Comparison of ENCODE assay signal across 9 cellular contexts in the genomic region with DNA sequence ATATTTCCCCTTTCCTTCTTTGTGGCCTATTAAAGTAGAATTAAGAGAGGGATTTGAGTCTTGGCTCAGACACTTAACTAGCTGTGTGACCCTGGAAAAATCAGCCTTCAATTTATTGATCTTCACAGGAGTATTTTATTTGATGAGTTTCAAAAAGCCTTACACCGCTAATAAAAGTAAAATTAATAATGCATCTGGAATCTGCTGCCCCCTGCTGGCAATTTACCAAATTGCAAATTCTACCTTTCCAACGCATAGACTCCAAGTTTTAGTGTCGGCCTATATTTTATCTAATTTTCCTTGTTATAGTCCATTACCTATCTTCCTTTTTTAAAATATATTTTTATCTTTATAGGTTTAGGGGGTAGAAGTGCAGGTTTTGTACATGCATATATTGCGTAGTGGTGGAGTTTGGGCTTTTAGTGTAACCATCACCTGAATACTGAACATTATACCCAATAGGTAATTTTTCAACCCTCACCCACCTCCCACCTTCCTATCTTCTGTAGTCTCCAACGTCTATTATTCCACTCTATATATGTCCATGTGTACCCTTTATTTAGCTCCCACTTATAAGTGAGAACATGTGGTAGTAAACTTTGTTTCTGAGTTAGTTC. TPM values are rescaled to one million over a fixed set of nuclear protein-coding genes. Genes with fewer than 3 reads are reported as not detected.
A peak's percentile ranks its signal among the peaks of the same experiment; 100 is the strongest.
DNase-seq lines count a peak whose midpoint lies in the region; ATAC-seq and TF ChIP-seq lines count a peak whose summit lies in the region.
"Had no signal": no experiment of that assay in that cellular context is flagged by ENCODE, and none has a peak within 500 bp of the region (broad histone marks: within the 10 kb centered on the region; RNA-seq: fewer than 3 reads in every experiment).

No MANE protein-coding gene starts in this region.

- no peak overlapping the region for H3K4me3 ChIP-seq in Karpas-422 (ENCODE audit: low read length)
- no peak overlapping the region for H3K4me3 ChIP-seq in testis

- no peaks in the 10 kb centered on the region for H3K9me3 ChIP-seq in Karpas-422 (ENCODE audit: low read length)
- no peaks in the 10 kb centered on the region for H3K9me3 ChIP-seq in testis

- no peak overlapping the region for H2AFZ ChIP-seq in Karpas-422 (ENCODE audit: low read length)

- H4K20me1 ChIP-seq in Karpas-422 (ENCODE audit: insufficient read depth, low read depth, low read length): no peaks in the 10 kb centered on the region

- H3K9me3 Mint-ChIP-seq in activated B cell treated with CpG ODN at 0.5 μM for 24 hours: no peaks in the 10 kb centered on the region
- H3K9me3 Mint-ChIP-seq: T-helper 1 cell treated with Interleukin-12 subunit alpha and Interleukin-12 subunit beta and Interleukin-4 antibody, amounts not matched to agents 30 μg/mL and 1 μg/mL, for 36 hours had no signal

- no peak overlapping the region for H3K4me3 Mint-ChIP-seq in activated B cell treated with CpG ODN at 0.5 μM for 24 hours
- H3K4me3 Mint-ChIP-seq: T-helper 1 cell treated with Interleukin-12 subunit alpha and Interleukin-12 subunit beta and Interleukin-4 antibody, amounts not matched to agents 30 μg/mL and 1 μg/mL, for 36 hours had no signal

- no peak overlapping the region for H3K4me2 ChIP-seq in Karpas-422 (ENCODE audit: low read depth, low read length, poor library complexity, severe bottlenecking)

- no peaks in the 10 kb centered on the region for H3K79me2 ChIP-seq in Karpas-422 (ENCODE audit: low read length)

- no peak overlapping the region for H3K27ac Mint-ChIP-seq in activated B cell treated with CpG ODN at 0.5 μM for 24 hours
- H3K27ac Mint-ChIP-seq: T-helper 1 cell treated with Interleukin-12 subunit alpha and Interleukin-12 subunit beta and Interleukin-4 antibody, amounts not matched to agents 30 μg/mL and 1 μg/mL, for 36 hours had no signal

- 22 to 32% methylated on average over 5 of the region's 5 CpGs for WGBS in testis, 2 donors

- H3K36me3 ChIP-seq in Karpas-422 (ENCODE audit: insufficient read depth, low read length): no peaks in the 10 kb centered on the region; the same call in 1 of the 2 replicates
- no peaks in the 10 kb centered on the region for H3K36me3 ChIP-seq in testis (ENCODE audit: low read depth, missing control alignments)

- intact Hi-C loops in activated B cell treated with CpG ODN at 0.5 μM for 24 hours (cut with micrococcal nuclease) (loop anchor here (1.0 kb wide), 5 partner anchors 49 to 210 kb away; no protein-coding TSS in a partner anchor), testis (cut with DNase I; ENCODE audit: low total_unique reads) (loop anchor here (10.0 kb wide), 1 partner anchor 101 kb away; no protein-coding TSS in a partner anchor)

- TF ChIP-seq CTCF in GM10248 (IDR thresholded peaks at IDR 0.05; ENCODE audit: control extremely low read depth, extremely low read depth, low read depth, missing control alignments) (peak; percentile 69), activated B cell treated with CpG ODN at 0.5 μM for 24 hours (IDR thresholded peaks at IDR 0.05) (peak; percentile 82), testis (IDR thresholded peaks at IDR 0.05) (peak; percentile 67 to 99 (median 76))

- no peak for DNase-seq in GM10248 (ENCODE audit: extremely low spot score)
- DNase-seq in Karpas-422: peak; percentile 79
- no peak for DNase-seq in activated B cell treated with CpG ODN at 0.5 μM for 24 hours
- peak; percentile 68 for DNase-seq in dermis blood vessel endothelial cell
- peak; percentile 66 for DNase-seq in mucosa of gallbladder (ENCODE audit: low spot score)
- peak; percentile 80 for DNase-seq in testis

- no peak overlapping the region for H3K9ac ChIP-seq in Karpas-422 (ENCODE audit: low read length)

- CTCF ChIA-PET in GM10248 (lab: Yijun Ruan, JAX) (interaction anchor here (0.6 to 5.3 kb wide), 24 partner anchors 9 to 105 kb away, joined by 3 to 52 read pairs (median 4); partner anchors contain the start of gene GOPC), activated B cell treated with CpG ODN at 0.5 μM for 24 hours (lab: Charles Lee) (interaction anchor here (0.8 to 5.0 kb wide), 4 partner anchors 30 to 106 kb away, joined by 3 to 45 read pairs (median 4); no protein-coding TSS in a partner anchor)

- H3K36me3 Mint-ChIP-seq in activated B cell treated with CpG ODN at 0.5 μM for 24 hours (ENCODE audit: low read depth): peaks cover 7% of the 10 kb centered on the region

- POLR2A ChIA-PET in GM10248 (lab: Yijun Ruan, JAX) (no interaction called here), activated B cell treated with CpG ODN at 0.5 μM for 24 hours (lab: Charles Lee) (no interaction called here)

- TF ChIP-seq POLR2A in testis (IDR thresholded peaks at IDR 0.05): no peak

- H3K27ac ChIP-seq in Karpas-422 (ENCODE audit: low read length): no peak overlapping the region
- H3K27ac ChIP-seq in testis: no peak overlapping the region

- H3K27me3 ChIP-seq in Karpas-422 (ENCODE audit: low read length) (no peaks in the 10 kb centered on the region), testis (no peaks in the 10 kb centered on the region)

- peaks cover 2% of the 10 kb centered on the region for H3K4me1 Mint-ChIP-seq in activated B cell treated with CpG ODN at 0.5 μM for 24 hours

- H3K4me1 ChIP-seq in Karpas-422 (ENCODE audit: low read length) (0 out of 2 replicates have a peak, but pooled peaks cover 4% of the 10 kb centered on the region), testis (no peaks in the 10 kb centered on the region)

- H3K9me2 ChIP-seq in Karpas-422 (replicated peaks; ENCODE audit: insufficient read depth, low read length): no peaks in the 10 kb centered on the region

- ATAC-seq in activated B cell treated with CpG ODN at 0.5 μM for 24 hours (ENCODE audit: low read depth) (peak; percentile 45), HG03439 (IDR thresholded peaks at IDR 0.05; ENCODE audit: unreplicated experiment) (no peak), GM18858 (IDR thresholded peaks at IDR 0.05; ENCODE audit: unreplicated experiment) (no peak)

- H3K27me3 Mint-ChIP-seq in activated B cell treated with CpG ODN at 0.5 μM for 24 hours: peaks cover 2% of the 10 kb centered on the region

RNA-seq across cellular contexts. Expression of gene GOPC, which starts 46.3 kb away (rescaled TPM):
- total RNA-seq in Karpas-422 (2014; rRNA removed; shearing (Covaris generic); ENCODE audit: low replicate concordance): 31.5 and 36.4 TPM in 2 replicates
- total RNA-seq in activated B cell treated with CpG ODN at 0.5 μM for 24 hours: 17.1 and 19.5 TPM in 2 replicates
- 41.7 and 44.7 TPM in 2 replicates for total RNA-seq in dermis blood vessel endothelial cell
- 20.9 TPM for total RNA-seq in mucosa of gallbladder
- total RNA-seq in testis: 10 to 100 TPM; 26.6 to 29.9 TPM
- 28.8 TPM for polyA plus RNA-seq in testis (ENCODE audit: insufficient read depth, low read depth, low replicate concordance)

Comparison
In these comparisons a context has a peak if more than half of its experiments do, and no peak if none do; other contexts are left out.
1. DNase-seq: peak in Karpas-422 (single experiment), dermis blood vessel endothelial cell (single experiment), mucosa of gallbladder (single experiment) and testis (single experiment); none in GM10248 (single experiment) and activated B cell treated with CpG ODN at 0.5 μM for 24 hours (single experiment).
2. Peak in every context shown above with its lines, with median percentiles within 50 percentile points of each other: CTCF ChIP-seq.